22 cellular contexts compared by ENCODE assay signal in the genomic region with DNA sequence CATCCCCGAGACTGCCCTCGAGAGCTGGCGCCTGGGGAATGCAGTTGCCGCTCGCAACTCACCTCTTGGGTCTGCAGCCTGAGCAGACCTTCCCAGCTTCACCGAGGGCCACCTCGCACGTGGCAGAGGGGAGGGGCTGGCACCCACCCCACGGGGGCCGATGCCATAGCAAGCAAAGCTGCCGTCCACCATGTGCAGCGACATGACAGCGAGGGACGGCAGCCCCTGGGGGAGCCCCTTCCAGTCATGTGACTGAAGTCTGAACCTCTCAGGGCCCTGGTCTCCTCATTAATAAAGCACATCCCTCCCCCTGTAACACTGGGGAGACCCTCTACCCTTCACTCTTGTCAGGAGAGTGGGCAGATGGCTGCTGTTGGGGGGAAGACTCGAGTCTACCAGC. TPM values are rescaled to one million over a fixed set of nuclear protein-coding genes. Genes with fewer than 3 reads are reported as not detected.
A peak's percentile ranks its signal among the peaks of the same experiment; 100 is the strongest.
DNase-seq lines count a peak whose midpoint lies in the region; ATAC-seq, FAIRE-seq and TF ChIP-seq lines count a peak whose summit lies in the region.
"Had no signal": no experiment of that assay in that cellular context is flagged by ENCODE, and none has a peak within 500 bp of the region (broad histone marks: within the 10 kb centered on the region; RNA-seq: fewer than 3 reads in every experiment).

No MANE protein-coding gene starts in this region.

- no peak for ATAC-seq in GM21723 (IDR thresholded peaks at IDR 0.05; ENCODE audit: unreplicated experiment)
- ATAC-seq: A549; CD8-positive, alpha-beta T cell had no signal

- no peak for TF ChIP-seq EP300 in H1 (IDR thresholded peaks at IDR 0.05; ENCODE audit: borderline replicate concordance in 1 of 2, low read depth in 2 of 2, low read length in 2 of 2)

- peak overlapping the region; percentile 99 for H3K4me2 ChIP-seq in BLaER1
- H3K4me2 ChIP-seq in H1 (ENCODE audit: insufficient read depth in 1 of 2, low read depth in 2 of 2, low read length in 2 of 2) = peak overlapping the region; percentile 68 to 70
- peak overlapping the region; percentile 34 for H3K4me2 ChIP-seq in neuronal stem cell (ENCODE audit: insufficient read depth, low read length, poor library complexity, severe bottlenecking)
- H3K4me2 ChIP-seq: A549, SK-N-SH had no signal

- no peaks in the 10 kb centered on the region for H3K9me3 ChIP-seq in BLaER1
- H3K9me3 ChIP-seq in H1 (ENCODE audit: insufficient read depth in 2 of 2, low read depth in 1 of 2, low read length in 1 of 2) = no peaks in the 10 kb centered on the region
- no peaks in the 10 kb centered on the region for H3K9me3 ChIP-seq in neuronal stem cell (replicated peaks in 1 of 2; ENCODE audit: control insufficient read depth in 2 of 2, insufficient read depth in 1 of 2, low read depth in 1 of 2, low read length in 2 of 2)
- H3K9me3 ChIP-seq: A549, BE2C, SK-N-SH had no signal

- no peak overlapping the region for H3K27ac ChIP-seq in BLaER1
- H3K27ac ChIP-seq in H1 (ENCODE audit: low read depth, low read length) = no peak overlapping the region
- H3K27ac ChIP-seq in neuronal stem cell (replicated peaks; ENCODE audit: low read length) = no peak overlapping the region
- H3K27ac ChIP-seq: A549, RWPE1 had no signal

- no peak overlapping the region for H3K9ac ChIP-seq in BLaER1
- no peak overlapping the region for H3K9ac ChIP-seq in H1 (replicated peaks in 1 of 4; ENCODE audit: extremely low read depth in 1 of 4, low read depth in 3 of 4, low read length in 3 of 4)
- H3K9ac ChIP-seq in neuronal stem cell (ENCODE audit: low read depth, low read length, poor library complexity) = no peak overlapping the region
- H3K9ac ChIP-seq: SK-N-SH had no signal

- no peak overlapping the region for H3K27ac Mint-ChIP-seq in activated naive CD4-positive, alpha-beta T cell treated with anti-CD3 and anti-CD28 coated beads, Interleukin-2, amount 10 ng/mL, durations not matched to agents 7 days and 5 days

- H3K4me3 Mint-ChIP-seq in activated naive CD4-positive, alpha-beta T cell treated with anti-CD3 and anti-CD28 coated beads, Interleukin-2, amount 10 ng/mL, durations not matched to agents 7 days and 5 days = no peak overlapping the region
- H3K4me3 Mint-ChIP-seq: CD8-positive, alpha-beta T cell had no signal

- H4K5ac ChIP-seq in H1 (ENCODE audit: insufficient read length, low read depth, low read length) = no peak overlapping the region

- no peak overlapping the region for H2AFZ ChIP-seq in H1 (ENCODE audit: low read length)
- peak overlapping the region; percentile 89 for H2AFZ ChIP-seq in neuronal stem cell (ENCODE audit: low read length)

- CTCF ChIA-PET in H1 (lab: Charles Lee; ENCODE audit: partially characterized antibody) = interaction anchor here (0.6 to 4.8 kb wide), 4 partner anchors 25 to 1981 kb away, joined by 3 to 37 read pairs (median 4); a partner anchor contains a TSS
- CTCF ChIA-PET in activated naive CD4-positive, alpha-beta T cell treated with anti-CD3 and anti-CD28 coated beads, Interleukin-2, amount 10 ng/mL, durations not matched to agents 7 days and 5 days (lab: Charles Lee) = no interaction called here

- H2BK120ac ChIP-seq in H1 (replicated peaks; ENCODE audit: low read depth, low read length) = peak overlapping the region; percentile 55
- H2BK120ac ChIP-seq in neuronal stem cell (ENCODE audit: low read depth, low read length) = no peak overlapping the region

- H3K4me3 ChIP-seq in BLaER1 (no peak overlapping the region), H7 (ENCODE audit: insufficient read depth, low read depth, low read length) (no peak overlapping the region), H1 (ENCODE audit: extremely low read depth in 1 of 4, insufficient read depth in 2 of 4, low read depth in 3 of 4, low read length in 4 of 4) (peak overlapping the region in 2 of 4 experiments; percentile 9 to 46; a peak in 4 of 8 replicates), neuronal stem cell (ENCODE audit: low read length in 2 of 2) (no peak overlapping the region)
- H3K4me3 ChIP-seq: A549 had no signal

- H2BK20ac ChIP-seq in H1 (ENCODE audit: low read length) = no peak overlapping the region

- H3K23me2 ChIP-seq in H1 (ENCODE audit: low read depth, low read length) = peaks cover 7% of the 10 kb centered on the region; the same call in 1 of the 2 replicates

- H3K36me3 ChIP-seq in BLaER1 (no peaks in the 10 kb centered on the region), H7 (replicated peaks; ENCODE audit: control insufficient read depth, insufficient read depth, low read length) (no peaks in the 10 kb centered on the region), H1 (ENCODE audit: control insufficient read depth in 2 of 4, insufficient read depth in 4 of 4, low read length in 3 of 4) (peaks cover 0 to 3% (median 0%) of the 10 kb centered on the region in 4 experiments; a peak in 1 of 8 replicates), neuronal stem cell (replicated peaks in 1 of 2; ENCODE audit: control insufficient read depth in 2 of 2, insufficient read depth in 2 of 2, low read length in 2 of 2) (no peaks in the 10 kb centered on the region)
- H3K36me3 ChIP-seq: BE2C had no signal

- no peak for TF ChIP-seq POLR2A in H1 (IDR thresholded peaks at IDR 0.05; ENCODE audit: control extremely low read depth in 1 of 2, low read depth in 2 of 2, low read length in 2 of 2)
- no peak for TF ChIP-seq POLR2A in erythroblast (IDR thresholded peaks at IDR 0.05; ENCODE audit: low read length)

- H3K27me3 Mint-ChIP-seq in activated naive CD4-positive, alpha-beta T cell treated with anti-CD3 and anti-CD28 coated beads, Interleukin-2, amount 10 ng/mL, durations not matched to agents 7 days and 5 days = peaks cover 17% of the 10 kb centered on the region

- H3K36me3 Mint-ChIP-seq in activated naive CD4-positive, alpha-beta T cell treated with anti-CD3 and anti-CD28 coated beads, Interleukin-2, amount 10 ng/mL, durations not matched to agents 7 days and 5 days = no peaks in the 10 kb centered on the region

- no peak for FAIRE-seq in H1 (lab: Jason Lieb, UNC)
- FAIRE-seq: A549, G401.6, GM12892, GM18507, H54 had no signal

- H2BK12ac ChIP-seq in H1 (ENCODE audit: low read depth, low read length) = peak overlapping the region; percentile 41; the same call in 1 of the 2 replicates
- peak overlapping the region; percentile 2 for H2BK12ac ChIP-seq in neuronal stem cell (ENCODE audit: low read length)

- H4K8ac ChIP-seq in H1 (ENCODE audit: extremely low read depth, insufficient read depth, low read length) = no peak overlapping the region; the same call in 1 of the 2 replicates
- H4K8ac ChIP-seq in neuronal stem cell (ENCODE audit: low read depth, low read length) = no peak overlapping the region

- H2BK15ac ChIP-seq in H1 (ENCODE audit: low read length) = no peak overlapping the region
- peak overlapping the region; percentile 13 for H2BK15ac ChIP-seq in neuronal stem cell (ENCODE audit: low read length)

- H4K20me1 ChIP-seq in BLaER1 (peaks cover 7% of the 10 kb centered on the region), H1 (replicated peaks in 1 of 2; ENCODE audit: control insufficient read depth in 1 of 2, insufficient read depth in 2 of 2, low read length in 2 of 2) (no peaks in the 10 kb centered on the region)

- H3K79me1 ChIP-seq in H1 (ENCODE audit: low read depth, low read length) = no peaks in the 10 kb centered on the region
- peaks cover 2% of the 10 kb centered on the region for H3K79me1 ChIP-seq in neuronal stem cell (ENCODE audit: low read depth, low read length)

- H3K23ac ChIP-seq in H1 (ENCODE audit: insufficient read length) (no peak overlapping the region), neuronal stem cell (ENCODE audit: low read depth, low read length, poor library complexity) (no peak overlapping the region)

- H3K4ac ChIP-seq in H1 (replicated peaks; ENCODE audit: insufficient read length, low read depth, low read length) (peak overlapping the region; percentile 49), neuronal stem cell (ENCODE audit: low read length) (peak overlapping the region; percentile 19)

- H2BK5ac ChIP-seq in H1 (ENCODE audit: low read depth, low read length) = peak overlapping the region; percentile 10; the same call in 1 of the 2 replicates
- H2BK5ac ChIP-seq in neuronal stem cell (ENCODE audit: low read length) = no peak overlapping the region

- H3K18ac ChIP-seq in H1 (ENCODE audit: extremely low read depth, low read length) (peak overlapping the region; percentile 9; the same call in 1 of the 2 replicates), neuronal stem cell (ENCODE audit: low read length) (peak overlapping the region; percentile 99)

- no peaks in the 10 kb centered on the region for H3K9me3 Mint-ChIP-seq in activated naive CD4-positive, alpha-beta T cell treated with anti-CD3 and anti-CD28 coated beads, Interleukin-2, amount 10 ng/mL, durations not matched to agents 7 days and 5 days
- H3K9me3 Mint-ChIP-seq: CD8-positive, alpha-beta T cell had no signal

- H3K14ac ChIP-seq in H1 (ENCODE audit: insufficient read length) (no peak overlapping the region), neuronal stem cell (ENCODE audit: low read length) (no peak overlapping the region)

- H2AK5ac ChIP-seq in H1 (ENCODE audit: low read depth, low read length) = no peak overlapping the region
- peak overlapping the region; percentile 90 for H2AK5ac ChIP-seq in neuronal stem cell (ENCODE audit: low read depth, low read length)

- POLR2A ChIA-PET in H1 (lab: Charles Lee; ENCODE audit: partially characterized antibody) = no interaction called here

- peaks cover 5% of the 10 kb centered on the region for H3K4me1 Mint-ChIP-seq in activated naive CD4-positive, alpha-beta T cell treated with anti-CD3 and anti-CD28 coated beads, Interleukin-2, amount 10 ng/mL, durations not matched to agents 7 days and 5 days

- H4K91ac ChIP-seq in H1 (replicated peaks; ENCODE audit: insufficient read length, low read length) (peak overlapping the region; percentile 88), neuronal stem cell (ENCODE audit: low read depth, low read length, poor library complexity) (no peak overlapping the region)

- no peaks in the 10 kb centered on the region for H3K79me2 ChIP-seq in H1 (ENCODE audit: control insufficient read depth in 1 of 2, insufficient read depth in 2 of 2, low read length in 2 of 2)

- TF ChIP-seq RAD21 in H1 (IDR thresholded peaks at IDR 0.05 in 1 of 2, conservative IDR thresholded peaks at IDR 0.05 in 1 of 2; ENCODE audit: low read depth in 2 of 2, low read length in 2 of 2) = no peak

- DNase-seq in H7 (peak; percentile 67), H1 (ENCODE audit: low read depth in 1 of 2, low spot score in 2 of 2) (no peak), neuronal stem cell (ENCODE audit: low spot score) (no peak), erythroblast (lab: John Stamatoyannopoulos, UW) (no peak)
- no peak for DNase-seq in activated naive CD4-positive, alpha-beta T cell treated with anti-CD3 and anti-CD28 coated beads, Interleukin-2, amount 10 ng/mL, durations not matched to agents 7 days and 5 days
- DNase-seq: BE2C; CD8-positive, alpha-beta T cell; KG1; NCI-H1092; NCI-H1436; NCI-H187 treated with DMSO at 0.1 percent for 48 hours; SIG-M5; SK-N-SH had no signal

- H3K27me3 ChIP-seq in BLaER1 (peaks cover 48% of the 10 kb centered on the region), H7 (ENCODE audit: control insufficient read depth, insufficient read depth, low read length) (peaks cover 38% of the 10 kb centered on the region), H1 (replicated peaks in 1 of 4; ENCODE audit: control insufficient read depth in 3 of 4, extremely low read depth in 1 of 4, insufficient read depth in 3 of 4, low read length in 3 of 4) (peaks cover 8 to 64% (median 48%) of the 10 kb centered on the region in 4 experiments), neuronal stem cell (ENCODE audit: control insufficient read depth in 3 of 3, insufficient read depth in 3 of 3, low read depth in 1 of 3, low read length in 3 of 3) (peaks cover 0 to 4% (median 0%) of the 10 kb centered on the region in 3 experiments)
- H3K27me3 ChIP-seq: BE2C had no signal

- 50% methylated on average over 15 of the region's 15 CpGs; no CpG with 5 or more reads in 1 of the 2 experiments for WGBS in H1 (ENCODE audit: extremely low coverage in 1 of 2, insufficient coverage in 1 of 2, insufficient read length in 1 of 2, insufficient replicate concordance in 2 of 2, low coverage in 1 of 2, low lambda C conversion rate in 2 of 2, missing lambda C conversion rate in 1 of 2), 2 experiments
- no CpG with 5 or more reads among the region's 15 CpGs for WGBS in neuronal stem cell (ENCODE audit: extremely low coverage in 2 of 2, insufficient read length in 2 of 2, insufficient replicate concordance in 1 of 2), 2 donors

- TF ChIP-seq CTCF in H1 (IDR thresholded peaks at IDR 0.05; ENCODE audit: control extremely low read depth in 1 of 3, insufficient read depth in 1 of 3, low read depth in 1 of 3, low read length in 3 of 3) = no peak

- H3K56ac ChIP-seq in H1 (replicated peaks; ENCODE audit: insufficient read length, low read depth, low read length) = no peak overlapping the region

- peaks cover 81% of the 10 kb centered on the region for H3K4me1 ChIP-seq in BLaER1
- peaks cover 12 to 38% (median 26%) of the 10 kb centered on the region in 4 experiments for H3K4me1 ChIP-seq in H1 (replicated peaks in 1 of 4; ENCODE audit: control insufficient read depth in 3 of 4, insufficient read depth in 4 of 4, low read length in 3 of 4)
- H3K4me1 ChIP-seq in neuronal stem cell (ENCODE audit: control insufficient read depth in 2 of 2, insufficient read depth in 1 of 2, low read depth in 1 of 2, low read length in 2 of 2) = peaks cover 36 to 44% of the 10 kb centered on the region in 2 donors

RNA-seq across cellular contexts. Expression of a gene that starts 30.5 kb away (rescaled TPM):
- total RNA-seq in H7 (2014; rRNA removed; shearing (Covaris generic)) = not detected in 2 replicates
- total RNA-seq in H1 (2021; fragmentation: NEBNext Ultra II Directional; extraction: Animal tissue kit (Norgen Biotek cat#: 25700)) = not detected in 2 replicates
- 0.06 and 0.18 TPM in 2 replicates for polyA plus RNA-seq in H1 (2011; rRNA removed)
- polyA plus RNA-seq in H1 (2011; cell fraction: cytosol; rRNA removed) = 0.12 TPM
- 0.23 TPM for polyA plus RNA-seq in H1 (2011; cell fraction: nucleus; rRNA removed)
- 0.15 to 0.29 TPM in 2 of 4 replicates, not detected in the others for polyA plus RNA-seq in H1 (2012, experiment 1 of 2)
- 0.42 TPM for polyA plus RNA-seq in H1 (2012, experiment 2 of 2)
- polyA plus RNA-seq in H1 (2013, experiment 1 of 2) = 0.06 TPM
- 0.02 TPM for polyA plus RNA-seq in H1 (2013, experiment 2 of 2)
- 0.17 TPM in 1 of 2 replicates, not detected in the other for polyA minus RNA-seq in H1 (2011; rRNA and poly(A)+ RNA removed)
- polyA minus RNA-seq in H1 (2011; cell fraction: cytosol; rRNA and poly(A)+ RNA removed) = not detected
- polyA minus RNA-seq in H1 (2011; cell fraction: nucleus; rRNA and poly(A)+ RNA removed) = not detected
- polyA plus RNA-seq in neuronal stem cell (2013, experiment 1 of 2) = 0.45 TPM
- polyA plus RNA-seq in neuronal stem cell (2013, experiment 2 of 2) = 0.51 TPM
- total RNA-seq: CD8-positive, alpha-beta T cell; NCI-H460 had no signal
- polyA plus RNA-seq: A549 had no signal

RNA-seq across cellular contexts. Expression of a gene that starts 54.2 kb away (rescaled TPM):
- total RNA-seq in H7 (2014; rRNA removed; shearing (Covaris generic)) = 5.1 and 11.7 TPM in 2 replicates
- 5.8 and 6.1 TPM in 2 replicates for total RNA-seq in H1 (2021; fragmentation: NEBNext Ultra II Directional; extraction: Animal tissue kit (Norgen Biotek cat#: 25700))
- polyA plus RNA-seq in H1 (2011; rRNA removed) = 2.1 and 3.6 TPM in 2 replicates
- polyA plus RNA-seq in H1 (2011; cell fraction: cytosol; rRNA removed) = 2.9 TPM
- 4.0 TPM for polyA plus RNA-seq in H1 (2011; cell fraction: nucleus; rRNA removed)
- polyA plus RNA-seq in H1 (2012, experiment 1 of 2) = 3.0 to 5.0 TPM (median 4.1 TPM) in 4 replicates
- polyA plus RNA-seq in H1 (2012, experiment 2 of 2) = 8.6 TPM
- polyA plus RNA-seq in H1 (2013, experiment 1 of 2) = 3.0 TPM
- polyA plus RNA-seq in H1 (2013, experiment 2 of 2) = 3.0 TPM
- polyA minus RNA-seq in H1 (2011; rRNA and poly(A)+ RNA removed) = 7.2 and 7.6 TPM in 2 replicates
- polyA minus RNA-seq in H1 (2011; cell fraction: cytosol; rRNA and poly(A)+ RNA removed) = 2.6 TPM
- polyA minus RNA-seq in H1 (2011; cell fraction: nucleus; rRNA and poly(A)+ RNA removed) = 3.6 TPM
- 4.4 TPM for polyA plus RNA-seq in neuronal stem cell (2013, experiment 1 of 2)
- polyA plus RNA-seq in neuronal stem cell (2013, experiment 2 of 2) = 5.5 TPM

Comparison
In these comparisons a context has a peak if more than half of its experiments do, and no peak if none do; other contexts are left out.
1. H3K4me2 ChIP-seq: peak in every context shown above with its lines; median percentile 99 in BLaER1; 69 in H1; 34 in neuronal stem cell.